ENCODE assay signal across 10 cellular contexts in the genomic region with DNA sequence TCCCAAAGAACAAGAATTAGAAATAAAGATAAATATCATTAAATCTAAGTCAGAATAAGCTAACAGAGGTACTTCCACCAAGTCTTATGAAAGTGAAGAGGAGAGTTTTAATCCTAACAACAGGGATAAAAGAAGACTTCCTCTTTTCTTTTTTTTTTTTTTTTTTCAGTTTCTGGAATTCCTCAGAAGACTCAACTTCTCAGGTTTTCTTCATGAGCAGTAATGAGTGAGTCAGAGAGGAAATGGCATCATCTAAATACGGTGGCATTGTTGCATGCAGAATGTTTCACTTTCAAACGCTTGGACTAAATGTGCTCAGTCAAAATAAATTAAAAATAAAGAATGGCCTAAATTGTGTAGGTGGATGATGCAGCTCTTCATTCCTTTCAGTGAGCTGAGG. TPM values are rescaled to one million over a fixed set of nuclear protein-coding genes. Genes with fewer than 3 reads are reported as not detected.
DNase-seq lines count a peak whose midpoint lies in the region; ATAC-seq and TF ChIP-seq lines count a peak whose summit lies in the region.
"Had no signal": no experiment of that assay in that cellular context is flagged by ENCODE, and none has a peak within 500 bp of the region (broad histone marks: within the 10 kb centered on the region; RNA-seq: fewer than 3 reads in every experiment).

No MANE protein-coding gene starts in this region.

- DNase-seq in DND-41 (no peak), mesendoderm (peak; percentile 4), NK-92 (lab: John Stamatoyannopoulos, UW; ENCODE audit: unreplicated experiment) (no peak), COLO668 (lab: John Stamatoyannopoulos, UW; ENCODE audit: unreplicated experiment) (no peak), adrenal gland (no peak)
- DNase-seq in activated CD8-positive, alpha-beta T cell treated with anti-CD3 and anti-CD28 coated beads for 36 hours: peak; percentile 5
- DNase-seq: stimulated activated CD4-positive, alpha-beta T cell treated with anti-CD3 and anti-CD28 coated beads, Interleukin-4, amount 100 ng/mL, for 1 hour had no signal

- no peak overlapping the region for H2BK15ac ChIP-seq in mesendoderm (replicated peaks; ENCODE audit: low read depth)

- H3K27me3 ChIP-seq in DND-41 (ENCODE audit: insufficient read depth, low read length, poor library complexity) (no peaks in the 10 kb centered on the region), mesendoderm (ENCODE audit: insufficient read depth, low read length, poor library complexity) (no peaks in the 10 kb centered on the region), adrenal gland (no peaks in the 10 kb centered on the region)

- H2AK5ac ChIP-seq in mesendoderm (ENCODE audit: low read length): no peak overlapping the region

- H3K36me3 ChIP-seq in DND-41 (ENCODE audit: insufficient read depth, low read length) (no peaks in the 10 kb centered on the region), mesendoderm (ENCODE audit: control insufficient read depth, insufficient read depth, low read length) (no peaks in the 10 kb centered on the region), adrenal gland (replicated peaks in 1 of 2) (no peaks in the 10 kb centered on the region)

- no peak overlapping the region for H2BK120ac ChIP-seq in mesendoderm (ENCODE audit: low read depth, low read length)

- H3K27ac Mint-ChIP-seq in activated CD8-positive, alpha-beta T cell treated with anti-CD3 and anti-CD28 coated beads for 36 hours: peak overlapping the region; percentile 43

- H2BK5ac ChIP-seq in mesendoderm (ENCODE audit: low read length): no peak overlapping the region

- intact Hi-C loops in activated CD8-positive, alpha-beta T cell treated with anti-CD3 and anti-CD28 coated beads for 36 hours (cut with micrococcal nuclease): no loop called here
- intact Hi-C loops in adrenal gland (cut with DNase I): no loop called here

- no peaks in the 10 kb centered on the region; the same call in 1 of the 2 replicates for H3K4me1 ChIP-seq in DND-41 (ENCODE audit: insufficient read depth, low read length)
- H3K4me1 ChIP-seq in mesendoderm (ENCODE audit: control insufficient read depth, low read depth, low read length): no peaks in the 10 kb centered on the region
- H3K4me1 ChIP-seq in adrenal gland (replicated peaks in 1 of 2): no peaks in the 10 kb centered on the region

- H4K20me1 ChIP-seq in DND-41 (ENCODE audit: insufficient read depth, low read length): no peaks in the 10 kb centered on the region

- H3K23ac ChIP-seq in mesendoderm (ENCODE audit: low read length): no peak overlapping the region

- H3K4me3 Mint-ChIP-seq in activated CD8-positive, alpha-beta T cell treated with anti-CD3 and anti-CD28 coated beads for 36 hours: no peak overlapping the region

- H3K4me3 ChIP-seq in DND-41 (ENCODE audit: low read depth in 1 of 2, low read length in 2 of 2) (no peak overlapping the region), mesendoderm (ENCODE audit: low read length) (no peak overlapping the region), adrenal gland (no peak overlapping the region)

- no peak overlapping the region for H3K4me2 ChIP-seq in DND-41 (ENCODE audit: insufficient read depth, low read length)
- H3K4me2 ChIP-seq in mesendoderm (ENCODE audit: low read length): no peak overlapping the region

- H3K27me3 Mint-ChIP-seq in activated CD8-positive, alpha-beta T cell treated with anti-CD3 and anti-CD28 coated beads for 36 hours: no peaks in the 10 kb centered on the region

- peaks cover 24% of the 10 kb centered on the region for H3K4me1 Mint-ChIP-seq in activated CD8-positive, alpha-beta T cell treated with anti-CD3 and anti-CD28 coated beads for 36 hours (ENCODE audit: low read depth)

- H3K9ac ChIP-seq in DND-41 (ENCODE audit: low read depth, low read length) (no peak overlapping the region), mesendoderm (ENCODE audit: low read length) (no peak overlapping the region)

- no peak overlapping the region for H3K18ac ChIP-seq in mesendoderm (ENCODE audit: low read length)

- CTCF ChIA-PET in activated CD8-positive, alpha-beta T cell treated with anti-CD3 and anti-CD28 coated beads for 36 hours (lab: Charles Lee): interaction anchor here (0.9 to 2.6 kb wide), 2 partner anchors 49 to 196 kb away, joined by 4 to 14 read pairs; no protein-coding TSS in a partner anchor

- TF ChIP-seq POLR2A in adrenal gland (IDR thresholded peaks at IDR 0.05): no peak

- WGBS in mesendoderm (ENCODE audit: extremely low coverage, insufficient coverage, low lambda C conversion rate): no CpG with 5 or more reads among the region's 2 CpGs
- 49 to 63% (median 50%) methylated on average over 2 of the region's 2 CpGs for WGBS in adrenal gland, 4 donors

- H3K79me2 ChIP-seq in DND-41 (ENCODE audit: insufficient read depth, low read length): no peaks in the 10 kb centered on the region
- no peaks in the 10 kb centered on the region for H3K79me2 ChIP-seq in mesendoderm (ENCODE audit: control insufficient read depth, insufficient read depth, low read length)

- no peak overlapping the region for H4K8ac ChIP-seq in mesendoderm (ENCODE audit: low read depth, low read length)

- no peaks in the 10 kb centered on the region for H3K36me3 Mint-ChIP-seq in activated CD8-positive, alpha-beta T cell treated with anti-CD3 and anti-CD28 coated beads for 36 hours (ENCODE audit: low read depth)

- H3K79me1 ChIP-seq in mesendoderm (ENCODE audit: low read length): no peaks in the 10 kb centered on the region

- H3K9me3 ChIP-seq in DND-41 (ENCODE audit: insufficient read depth, low read length, severe bottlenecking): no peaks in the 10 kb centered on the region
- no peaks in the 10 kb centered on the region for H3K9me3 ChIP-seq in adrenal gland (replicated peaks in 1 of 3)

- TF ChIP-seq CTCF in DND-41 (IDR thresholded peaks at IDR 0.05; ENCODE audit: borderline replicate concordance, extremely low read depth, low read length, poor library complexity, severe bottlenecking) (no peak), adrenal gland (IDR thresholded peaks at IDR 0.05) (no peak)
- TF ChIP-seq CTCF in activated CD8-positive, alpha-beta T cell treated with anti-CD3 and anti-CD28 coated beads for 36 hours (IDR thresholded peaks at IDR 0.05): no peak

- POLR2A ChIA-PET in activated CD8-positive, alpha-beta T cell treated with anti-CD3 and anti-CD28 coated beads for 36 hours (lab: Charles Lee): no interaction called here

- ATAC-seq in DND-41 (ENCODE audit: insufficient read depth, low read depth) (peak; percentile 52; the same call in 2 of the 3 replicates), HG03378 (IDR thresholded peaks at IDR 0.05; ENCODE audit: unreplicated experiment) (peak; percentile 67), GM18907 (IDR thresholded peaks at IDR 0.05; ENCODE audit: unreplicated experiment) (no peak)
- peak; percentile 80 for ATAC-seq in activated CD8-positive, alpha-beta T cell treated with anti-CD3 and anti-CD28 coated beads for 36 hours

- H3K27ac ChIP-seq in DND-41 (ENCODE audit: low read length) (no peak overlapping the region), mesendoderm (ENCODE audit: low read depth, low read length) (no peak overlapping the region), adrenal gland (no peak overlapping the region)
- H3K27ac ChIP-seq: VCaP had no signal

- H2AFZ ChIP-seq in DND-41 (ENCODE audit: low read depth, low read length): 0 out of 2 replicates have a peak overlapping the region, but pooled peaks have one; percentile 39

- H3K9me3 Mint-ChIP-seq in activated CD8-positive, alpha-beta T cell treated with anti-CD3 and anti-CD28 coated beads for 36 hours: peaks cover 2% of the 10 kb centered on the region

- no peak overlapping the region for H3K56ac ChIP-seq in mesendoderm (ENCODE audit: low read length)

- no peak overlapping the region for H4K5ac ChIP-seq in mesendoderm (ENCODE audit: low read length)

- no peak overlapping the region for H3K4ac ChIP-seq in mesendoderm (ENCODE audit: low read depth, low read length)

RNA-seq across cellular contexts. Expression of gene ARHGAP15, which starts 45.6 kb away (rescaled TPM):
- 10 to 100 TPM; 71.3 to 72.8 TPM for total RNA-seq in activated CD8-positive, alpha-beta T cell treated with anti-CD3 and anti-CD28 coated beads for 36 hours
- not detected for polyA plus RNA-seq in mesendoderm (2013, experiment 1 of 2)
- polyA plus RNA-seq in mesendoderm (2013, experiment 2 of 2): not detected
- total RNA-seq in adrenal gland: 10 to 100 TPM in 5 of 8 donors, 1 to 10 TPM in 3; 4.7 to 33.8 (median 10.6) TPM
- polyA plus RNA-seq in adrenal gland: 10 to 100 TPM in 1 of 3 donors, 1 to 10 TPM in 2; 7.5 to 13.0 (median 8.3) TPM

Comparison
In these comparisons a context has a peak if more than half of its experiments do, and no peak if none do; other contexts are left out.
1. DNase-seq: peak in activated CD8-positive, alpha-beta T cell treated with anti-CD3 and anti-CD28 coated beads for 36 hours (single experiment) and mesendoderm (single experiment); none in DND-41 (single experiment), NK-92 (single experiment), COLO668 (single experiment) and adrenal gland (0 of 7).